In genomic region chr7:99824091-99824490, GRCh38 we compare ENCODE assay signal across 1 cellular context.
TF ChIP-seq lines count a peak whose summit lies in the region.

No MANE protein-coding gene starts in this region.

TF ChIP-seq in HepG2, 621 proteins besides CTCF, POLR2A, EP300 and RAD21:
- TF ChIP-seq ZNF337 (CRISPR knock-in tag; IDR thresholded peaks at IDR 0.05; ENCODE audit: borderline replicate concordance, low read depth) (no peak), ZNF687 (CRISPR knock-in tag; IDR thresholded peaks at IDR 0.05) (peak; percentile 31; the same call in 1 of the 2 replicates), ZNF12 (CRISPR knock-in tag; IDR thresholded peaks at IDR 0.05) (0 out of 2 replicates have a peak, but pooled peaks have one; percentile 18)
